In the genomic region with DNA sequence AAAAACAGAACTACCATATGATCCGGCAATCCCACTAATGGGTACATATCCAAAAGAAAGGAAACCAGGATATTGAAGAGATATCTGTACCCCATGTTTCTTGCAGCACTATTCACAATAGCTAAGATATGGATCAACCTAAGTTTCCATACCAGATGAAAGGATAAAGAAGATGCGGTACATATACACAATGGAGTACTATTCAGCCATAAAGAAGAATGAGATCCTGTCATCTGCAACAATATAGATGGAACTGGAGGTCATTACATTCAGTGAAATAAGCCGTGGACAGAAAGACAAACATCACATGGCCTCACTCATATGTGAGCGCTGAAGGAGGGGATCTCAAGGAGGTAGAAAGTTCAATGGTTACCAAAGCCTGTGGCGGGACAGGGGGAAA, we compare ENCODE assay signal across 10 cellular contexts.
"Had no signal": no experiment of that assay in that cellular context is flagged by ENCODE, and none has a peak within 500 bp of the region (broad histone marks: within the 10 kb centered on the region; RNA-seq: fewer than 3 reads in every experiment).

No MANE protein-coding gene starts in this region.

- H3K9me3 Mint-ChIP-seq: activated CD4-positive, alpha-beta memory T cell treated with anti-CD3 and anti-CD28 coated beads for 36 hours; effector memory CD8-positive, alpha-beta T cell; stimulated activated memory B cell treated with anti-CD40 and anti-IgM and Interleukin-4, amounts not matched to agents 10 μg/mL and 1 μg/mL and 100 μg/mL, for 72 hours had no signal

- H3K36me3 ChIP-seq: lower lobe of right lung, neutrophil had no signal

- H3K9me3 ChIP-seq: lower lobe of right lung, neutrophil had no signal

- H3K27ac ChIP-seq: epithelial cell of prostate, lower lobe of right lung, neutrophil had no signal

- H3K27me3 Mint-ChIP-seq: activated CD4-positive, alpha-beta memory T cell treated with anti-CD3 and anti-CD28 coated beads for 36 hours; effector memory CD8-positive, alpha-beta T cell; stimulated activated memory B cell treated with anti-CD40 and anti-IgM and Interleukin-4, amounts not matched to agents 10 μg/mL and 1 μg/mL and 100 μg/mL, for 72 hours had no signal

- H3K27me3 ChIP-seq: heart right ventricle had no signal

- DNase-seq: activated CD4-positive, alpha-beta T cell treated with anti-CD3 and anti-CD28 coated beads for 1 hour; activated gamma-delta T cell; effector memory CD8-positive, alpha-beta T cell; heart right ventricle; lower lobe of right lung; stimulated activated CD4-positive, alpha-beta T cell treated with anti-CD3 and anti-CD28 coated beads, Interleukin-2, amount 100 ng/mL, for 48 hours had no signal

- H3K27ac Mint-ChIP-seq: activated CD4-positive, alpha-beta memory T cell treated with anti-CD3 and anti-CD28 coated beads for 36 hours; effector memory CD8-positive, alpha-beta T cell; stimulated activated memory B cell treated with anti-CD40 and anti-IgM and Interleukin-4, amounts not matched to agents 10 μg/mL and 1 μg/mL and 100 μg/mL, for 72 hours had no signal

- ATAC-seq: effector memory CD8-positive, alpha-beta T cell; stimulated activated memory B cell treated with anti-CD40 and anti-IgM and Interleukin-4, amounts not matched to agents 10 μg/mL and 1 μg/mL and 100 μg/mL, for 72 hours had no signal

- H3K4me3 ChIP-seq: heart right ventricle, lower lobe of right lung had no signal

- H3K4me3 Mint-ChIP-seq: activated CD4-positive, alpha-beta memory T cell treated with anti-CD3 and anti-CD28 coated beads for 36 hours; effector memory CD8-positive, alpha-beta T cell; stimulated activated memory B cell treated with anti-CD40 and anti-IgM and Interleukin-4, amounts not matched to agents 10 μg/mL and 1 μg/mL and 100 μg/mL, for 72 hours had no signal
